9 cellular contexts compared by ENCODE assay signal in the genomic region with DNA sequence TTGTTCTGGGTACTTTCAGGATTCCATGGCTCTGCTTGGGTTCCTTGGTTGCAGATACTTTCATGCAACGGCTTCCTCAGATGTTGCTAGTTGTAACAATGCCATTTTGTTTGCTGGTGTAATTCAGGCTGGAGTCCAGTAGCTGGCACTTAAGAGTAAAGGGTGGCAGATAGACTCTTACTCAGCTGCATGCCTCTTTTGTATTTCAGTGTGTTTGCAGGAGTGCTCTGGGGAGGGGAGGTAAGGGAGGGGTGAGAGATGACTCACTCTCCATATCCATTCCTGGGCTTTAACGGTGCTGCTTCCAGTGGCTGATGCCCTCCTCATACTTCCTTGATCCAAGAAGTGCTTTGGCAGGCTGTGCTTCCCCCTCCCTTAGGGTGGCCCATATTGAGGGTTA.
DNase-seq lines count a peak whose midpoint lies in the region; ATAC-seq and TF ChIP-seq lines count a peak whose summit lies in the region.
"Had no signal": no experiment of that assay in that cellular context is flagged by ENCODE, and none has a peak within 500 bp of the region (broad histone marks: within the 10 kb centered on the region; RNA-seq: fewer than 3 reads in every experiment).

No MANE protein-coding gene starts in this region.

- CTCF ChIA-PET in WTC11 (lab: Charles Lee) = no interaction called here
- CTCF ChIA-PET in activated naive CD4-positive, alpha-beta T cell treated with anti-CD3 and anti-CD28 coated beads, Interleukin-2, amount 10 ng/mL, durations not matched to agents 7 days and 5 days (lab: Charles Lee) = no interaction called here

- H3K27me3 Mint-ChIP-seq in WTC11 (ENCODE audit: low read depth) (no peaks in the 10 kb centered on the region), progenitor cell of endocrine pancreas (no peaks in the 10 kb centered on the region), nephron progenitor cell (ENCODE audit: low read depth, poor library complexity) (peaks cover 3% of the 10 kb centered on the region)
- H3K27me3 Mint-ChIP-seq in activated naive CD4-positive, alpha-beta T cell treated with anti-CD3 and anti-CD28 coated beads, Interleukin-2, amount 10 ng/mL, durations not matched to agents 7 days and 5 days = no peaks in the 10 kb centered on the region

- H3K36me3 Mint-ChIP-seq in WTC11 = peaks cover 7% of the 10 kb centered on the region; the same call in 1 of the 2 replicates
- H3K36me3 Mint-ChIP-seq in activated naive CD4-positive, alpha-beta T cell treated with anti-CD3 and anti-CD28 coated beads, Interleukin-2, amount 10 ng/mL, durations not matched to agents 7 days and 5 days = no peaks in the 10 kb centered on the region
- peaks cover 6% of the 10 kb centered on the region for H3K36me3 Mint-ChIP-seq in progenitor cell of endocrine pancreas (ENCODE audit: insufficient read depth)
- H3K36me3 Mint-ChIP-seq in nephron progenitor cell (ENCODE audit: low read depth) = no peaks in the 10 kb centered on the region

- H3K27ac Mint-ChIP-seq in WTC11 (no peak overlapping the region), progenitor cell of endocrine pancreas (no peak overlapping the region), nephron progenitor cell (no peak overlapping the region)
- H3K27ac Mint-ChIP-seq in activated naive CD4-positive, alpha-beta T cell treated with anti-CD3 and anti-CD28 coated beads, Interleukin-2, amount 10 ng/mL, durations not matched to agents 7 days and 5 days = no peak overlapping the region
- H3K27ac Mint-ChIP-seq: nephron had no signal

- TF ChIP-seq CTCF in AG10803 (conservative IDR thresholded peaks at IDR 0.05; ENCODE audit: low read length) = peak; percentile 81
- no peak for TF ChIP-seq CTCF in WTC11 (IDR thresholded peaks at IDR 0.05)
- TF ChIP-seq CTCF in progenitor cell of endocrine pancreas (IDR thresholded peaks at IDR 0.05; ENCODE audit: unreplicated experiment) = no peak
- TF ChIP-seq CTCF in nephron progenitor cell (IDR thresholded peaks at IDR 0.05) = no peak

- ATAC-seq in WTC11 = peak; percentile 88

- POLR2A ChIA-PET in WTC11 (lab: Charles Lee) = no interaction called here

- no peak overlapping the region for H3K4me3 ChIP-seq in AG10803 (ENCODE audit: low read length)

- H3K4me1 Mint-ChIP-seq in WTC11 (0 out of 2 replicates have a peak, but pooled peaks cover 3% of the 10 kb centered on the region), progenitor cell of endocrine pancreas (ENCODE audit: low read depth) (peaks cover 2% of the 10 kb centered on the region), nephron progenitor cell (peaks cover 9% of the 10 kb centered on the region)
- no peaks in the 10 kb centered on the region for H3K4me1 Mint-ChIP-seq in activated naive CD4-positive, alpha-beta T cell treated with anti-CD3 and anti-CD28 coated beads, Interleukin-2, amount 10 ng/mL, durations not matched to agents 7 days and 5 days
- H3K4me1 Mint-ChIP-seq: nephron had no signal

- DNase-seq in AG10803 (ENCODE audit: low read depth) (peak; percentile 92), HT1080 (ENCODE audit: low read depth) (peak; percentile 95), WTC11 (ENCODE audit: low spot score) (no peak), iPS-NIHi11 (ENCODE audit: low spot score) (peak; percentile 61), progenitor cell of endocrine pancreas (ENCODE audit: low spot score, unreplicated experiment) (no peak), nephron progenitor cell (no peak), GDM1 (lab: John Stamatoyannopoulos, UW) (no peak)
- no peak for DNase-seq in activated naive CD4-positive, alpha-beta T cell treated with anti-CD3 and anti-CD28 coated beads, Interleukin-2, amount 10 ng/mL, durations not matched to agents 7 days and 5 days

- H3K9me3 Mint-ChIP-seq in WTC11 = peaks cover 37% of the 10 kb centered on the region
- H3K9me3 Mint-ChIP-seq in activated naive CD4-positive, alpha-beta T cell treated with anti-CD3 and anti-CD28 coated beads, Interleukin-2, amount 10 ng/mL, durations not matched to agents 7 days and 5 days = peaks cover 3% of the 10 kb centered on the region
- peaks cover 29% of the 10 kb centered on the region for H3K9me3 Mint-ChIP-seq in progenitor cell of endocrine pancreas (ENCODE audit: low read depth)
- H3K9me3 Mint-ChIP-seq in nephron progenitor cell = peaks cover 39% of the 10 kb centered on the region

- H3K4me3 Mint-ChIP-seq in WTC11 (no peak overlapping the region), progenitor cell of endocrine pancreas (ENCODE audit: low read depth) (no peak overlapping the region), nephron progenitor cell (no peak overlapping the region)
- no peak overlapping the region for H3K4me3 Mint-ChIP-seq in activated naive CD4-positive, alpha-beta T cell treated with anti-CD3 and anti-CD28 coated beads, Interleukin-2, amount 10 ng/mL, durations not matched to agents 7 days and 5 days
- H3K4me3 Mint-ChIP-seq: nephron had no signal

TF ChIP-seq in WTC11, 78 proteins besides CTCF, POLR2A, EP300 and RAD21:
- TF ChIP-seq, protein P1, sequence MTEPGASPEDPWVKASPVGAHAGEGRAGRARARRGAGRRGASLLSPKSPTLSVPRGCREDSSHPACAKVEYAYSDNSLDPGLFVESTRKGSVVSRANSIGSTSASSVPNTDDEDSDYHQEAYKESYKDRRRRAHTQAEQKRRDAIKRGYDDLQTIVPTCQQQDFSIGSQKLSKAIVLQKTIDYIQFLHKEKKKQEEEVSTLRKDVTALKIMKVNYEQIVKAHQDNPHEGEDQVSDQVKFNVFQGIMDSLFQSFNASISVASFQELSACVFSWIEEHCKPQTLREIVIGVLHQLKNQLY (CRISPR knock-in tag; IDR thresholded peaks at IDR 0.05) = no peak
- TF ChIP-seq NFYB (CRISPR knock-in tag; conservative IDR thresholded peaks at IDR 0.05; ENCODE audit: low read depth) = no peak
- no peak for TF ChIP-seq FOXJ3 (CRISPR knock-in tag; IDR thresholded peaks at IDR 0.05; ENCODE audit: borderline replicate concordance)
- TF ChIP-seq GTF2I (CRISPR knock-in tag; conservative IDR thresholded peaks at IDR 0.05) = no peak
- TF ChIP-seq TEAD4 (CRISPR knock-in tag; IDR thresholded peaks at IDR 0.05) = no peak
- TF ChIP-seq ZNF232 (CRISPR knock-in tag; IDR thresholded peaks at IDR 0.05) = no peak
- TF ChIP-seq MAX (CRISPR knock-in tag; IDR thresholded peaks at IDR 0.05) = no peak

Comparison
In these comparisons a context has a peak if more than half of its experiments do, and no peak if none do; other contexts are left out.
1. DNase-seq: peak in AG10803 (single experiment), HT1080 (single experiment) and iPS-NIHi11 (single experiment); none in WTC11 (single experiment), activated naive CD4-positive, alpha-beta T cell treated with anti-CD3 and anti-CD28 coated beads, Interleukin-2, amount 10 ng/mL, durations not matched to agents 7 days and 5 days (single experiment), progenitor cell of endocrine pancreas (single experiment), nephron progenitor cell (single experiment) and GDM1 (single experiment).